Comparison of ENCODE assay signal across 8 cellular contexts in the genomic region with DNA sequence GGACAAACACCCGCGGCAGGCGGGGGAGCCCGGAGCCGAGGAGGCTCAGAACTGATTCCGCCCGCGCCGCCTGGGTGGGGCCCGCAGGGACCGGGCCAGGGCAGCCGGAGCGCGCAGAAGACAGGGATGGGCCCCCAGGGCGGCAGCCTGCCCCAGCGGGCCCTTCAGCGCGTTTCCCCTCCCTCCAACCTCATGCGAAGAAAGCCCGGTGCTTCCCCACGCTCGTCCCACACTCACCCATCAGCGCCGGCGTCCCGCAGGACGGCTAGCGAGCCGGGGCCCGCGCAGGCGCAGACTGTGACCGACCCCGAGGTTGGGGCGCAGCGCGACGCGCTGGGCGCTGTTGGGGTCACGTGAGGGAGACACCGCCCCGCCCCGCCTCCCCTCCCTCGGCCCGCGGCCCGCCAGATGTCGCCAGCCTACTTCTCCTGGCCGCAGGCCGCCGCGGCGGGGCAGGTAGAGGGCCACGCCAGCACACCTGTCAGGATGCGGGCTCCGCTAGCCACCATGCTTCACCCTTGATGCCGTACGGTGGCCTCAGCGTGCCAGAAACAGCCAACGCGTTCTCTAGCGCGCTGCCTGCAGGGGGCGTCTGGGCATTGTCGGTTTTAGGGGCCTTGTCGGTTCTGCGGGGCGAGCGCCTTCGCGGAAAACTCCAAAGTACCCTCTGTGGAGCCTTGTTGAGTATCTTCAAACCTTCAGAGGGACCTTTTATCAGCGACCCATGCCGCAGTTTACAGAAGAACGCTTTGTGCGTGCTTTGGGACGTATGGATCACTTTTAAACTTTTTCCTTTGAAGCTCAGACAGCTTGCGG. TPM values are rescaled to one million over a fixed set of nuclear protein-coding genes. Genes with fewer than 3 reads are reported as not detected.
A peak's percentile ranks its signal among the peaks of the same experiment; 100 is the strongest.
DNase-seq lines count a peak whose midpoint lies in the region; ATAC-seq, FAIRE-seq and TF ChIP-seq lines count a peak whose summit lies in the region.

A gene with protein sequence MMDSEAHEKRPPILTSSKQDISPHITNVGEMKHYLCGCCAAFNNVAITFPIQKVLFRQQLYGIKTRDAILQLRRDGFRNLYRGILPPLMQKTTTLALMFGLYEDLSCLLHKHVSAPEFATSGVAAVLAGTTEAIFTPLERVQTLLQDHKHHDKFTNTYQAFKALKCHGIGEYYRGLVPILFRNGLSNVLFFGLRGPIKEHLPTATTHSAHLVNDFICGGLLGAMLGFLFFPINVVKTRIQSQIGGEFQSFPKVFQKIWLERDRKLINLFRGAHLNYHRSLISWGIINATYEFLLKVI (minus strand): TSS at position 297 of the 816 bp plus-strand sequence. CDS start 15,577 bp downstream, outside the sequence.

- 0% methylated on average over 45 to 78 of the region's 78 CpGs for WGBS in pancreas, 2 donors

- DNase-seq in GM12864 (ENCODE audit: low read depth): peak; percentile 87
- peak; percentile 93 for DNase-seq in NCI-H1092 treated with DMSO at 0.1 percent for 48 hours (lab: John Stamatoyannopoulos, UW)
- DNase-seq in SKM-1 (lab: John Stamatoyannopoulos, UW; ENCODE audit: unreplicated experiment): peak; percentile 69
- DNase-seq in head of caudate nucleus: peak; percentile 87 to 97 (median 94)
- DNase-seq in pancreas: peak; percentile 92 to 99 (median 96)
- DNase-seq in tibial artery: peak; percentile 92 to 96

- H3K27me3 ChIP-seq in pancreas (no peaks in the 10 kb centered on the region), tibial artery (no peaks in the 10 kb centered on the region)

- H3K36me3 ChIP-seq in pancreas: peaks cover 0 to 5% (median 0%) of the 10 kb centered on the region in 3 donors
- H3K36me3 ChIP-seq in tibial artery: peaks cover 5 to 6% (median 6%) of the 10 kb centered on the region in 3 donors

- no peaks in the 10 kb centered on the region for H3K9me3 Mint-ChIP-seq in activated naive CD8-positive, alpha-beta T cell (ENCODE audit: low read depth)

- no peak for FAIRE-seq in pancreas (lab: Jason Lieb, UNC)

- H3K4me1 ChIP-seq in pancreas (peaks cover 5 to 26% (median 22%) of the 10 kb centered on the region in 3 donors), tibial artery (peaks cover 0 to 23% (median 21%) of the 10 kb centered on the region in 4 donors)

- H3K4me3 ChIP-seq in GM12864 (ENCODE audit: low read depth, low read length) (peak within 1 kb of the TSS; percentile 86), pancreas (peak within 1 kb of the TSS; percentile 83 to 99 (median 91)), tibial artery (peak within 1 kb of the TSS; percentile 72 to 83)

- ATAC-seq in HG02623 (IDR thresholded peaks at IDR 0.05; ENCODE audit: unreplicated experiment): peak; percentile 79
- peak; percentile 86 to 93 (median 90) for ATAC-seq in pancreas

- H3K4me1 Mint-ChIP-seq in activated naive CD8-positive, alpha-beta T cell (ENCODE audit: low read depth): peaks cover 26% of the 10 kb centered on the region

- no peaks in the 10 kb centered on the region for H3K27me3 Mint-ChIP-seq in activated naive CD8-positive, alpha-beta T cell

- peak within 1 kb of the TSS; percentile 92 for H3K27ac Mint-ChIP-seq in activated naive CD8-positive, alpha-beta T cell

- H3K27ac ChIP-seq in pancreas (peak within 1 kb of the TSS; percentile 78 to 90 (median 80)), tibial artery (peak within 1 kb of the TSS; percentile 78 to 80)

- peak; percentile 96 for TF ChIP-seq CTCF in GM12864 (IDR thresholded peaks at IDR 0.05; ENCODE audit: low read depth, low read length, missing control alignments)
- TF ChIP-seq CTCF in pancreas (IDR thresholded peaks at IDR 0.05): peak; percentile 65 to 83 (median 81)
- peak; percentile 89 to 96 for TF ChIP-seq CTCF in tibial artery (IDR thresholded peaks at IDR 0.05)

- H3K36me3 Mint-ChIP-seq in activated naive CD8-positive, alpha-beta T cell: peaks cover under 1% of the 10 kb centered on the region

- intact Hi-C loops in head of caudate nucleus (cut with DNase I): loop anchor here (10.0 kb wide), 2 partner anchors 251 to 419 kb away; a partner anchor contains a TSS
- intact Hi-C loops in pancreas (cut with DNase I): no loop called here
- intact Hi-C loops in tibial artery (cut with DNase I; ENCODE audit: low total_unique reads): loop anchor here (5.0 to 10.0 kb wide), 3 partner anchors 159 to 518 kb away; a partner anchor contains a TSS

- H3K9me3 ChIP-seq in pancreas (no peaks in the 10 kb centered on the region), tibial artery (no peaks in the 10 kb centered on the region)

- H3K4me3 Mint-ChIP-seq in activated naive CD8-positive, alpha-beta T cell: peak within 1 kb of the TSS; percentile 89

RNA-seq across cellular contexts. Expression of the gene that starts here (rescaled TPM):
- 10 to 100 TPM; 11.6 to 19.0 (median 15.0) TPM for total RNA-seq in pancreas
- polyA plus RNA-seq in pancreas: 1 to 10 TPM; 3.1 to 5.1 TPM

Comparison
In these comparisons a context has a peak if more than half of its experiments do, and no peak if none do; other contexts are left out.
1. Peak in every context shown above with its lines: DNase-seq, ATAC-seq, H3K4me3 ChIP-seq and H3K27ac ChIP-seq.
2. intact Hi-C loops: an anchor here in head of caudate nucleus (10.0 kb wide) and tibial artery (5.0 to 10.0 kb wide); none called in pancreas.